10 cellular contexts compared by ENCODE assay signal in genomic region chr22:39662677-39663034, GRCh38.
A peak's percentile ranks its signal among the peaks of the same experiment; 100 is the strongest.
DNase-seq lines count a peak whose midpoint lies in the region; ATAC-seq and TF ChIP-seq lines count a peak whose summit lies in the region.
"Had no signal": no experiment of that assay in that cellular context is flagged by ENCODE, and none has a peak within 500 bp of the region (broad histone marks: within the 10 kb centered on the region; RNA-seq: fewer than 3 reads in every experiment).

No MANE protein-coding gene starts in this region.

- no peak for DNase-seq in CD4-positive, CD25-positive, alpha-beta regulatory T cell
- DNase-seq in Calu3 (no peak), memory B cell (ENCODE audit: low spot score in 2 of 2) (no peak), NCI-H2081 treated with DMSO at 0.1 percent for 48 hours (lab: John Stamatoyannopoulos, UW) (no peak)
- DNase-seq in activated naive CD8-positive, alpha-beta T cell treated with anti-CD3 and anti-CD28 coated beads, Interleukin-2, amount 10 ng/mL, durations not matched to agents 7 days and 5 days = no peak
- DNase-seq: cortex of kidney, NCI-H524 treated with DMSO at 0.1 percent for 48 hours had no signal

- POLR2A ChIA-PET in activated naive CD8-positive, alpha-beta T cell treated with anti-CD3 and anti-CD28 coated beads, Interleukin-2, amount 10 ng/mL, durations not matched to agents 7 days and 5 days (lab: Charles Lee) = interaction anchor here (1.3 kb wide), 1 partner anchor 267 kb away, joined by 3 read pairs; no protein-coding TSS in a partner anchor

- H3K36me3 Mint-ChIP-seq in CD4-positive, CD25-positive, alpha-beta regulatory T cell = peaks cover 16% of the 10 kb centered on the region
- H3K36me3 Mint-ChIP-seq in Calu3 (ENCODE audit: insufficient read depth, unreplicated experiment) (peaks cover 7% of the 10 kb centered on the region), memory B cell (no peaks in the 10 kb centered on the region)
- H3K36me3 Mint-ChIP-seq in activated naive CD8-positive, alpha-beta T cell treated with anti-CD3 and anti-CD28 coated beads, Interleukin-2, amount 10 ng/mL, durations not matched to agents 7 days and 5 days = no peaks in the 10 kb centered on the region

- peaks cover 5% of the 10 kb centered on the region for H3K27me3 Mint-ChIP-seq in CD4-positive, CD25-positive, alpha-beta regulatory T cell
- H3K27me3 Mint-ChIP-seq in Calu3 (ENCODE audit: unreplicated experiment) (peaks cover 92% of the 10 kb centered on the region), memory B cell (peaks cover 27% of the 10 kb centered on the region)
- H3K27me3 Mint-ChIP-seq in activated naive CD8-positive, alpha-beta T cell treated with anti-CD3 and anti-CD28 coated beads, Interleukin-2, amount 10 ng/mL, durations not matched to agents 7 days and 5 days = peaks cover 23% of the 10 kb centered on the region

- peaks cover 0 to 60% (median 22%) of the 10 kb centered on the region in 4 donors for H3K4me1 Mint-ChIP-seq in CD4-positive, CD25-positive, alpha-beta regulatory T cell
- H3K4me1 Mint-ChIP-seq in Calu3 (ENCODE audit: low read depth, unreplicated experiment) = peaks cover 16% of the 10 kb centered on the region
- H3K4me1 Mint-ChIP-seq in activated naive CD8-positive, alpha-beta T cell treated with anti-CD3 and anti-CD28 coated beads, Interleukin-2, amount 10 ng/mL, durations not matched to agents 7 days and 5 days = peaks cover 19% of the 10 kb centered on the region
- H3K4me1 Mint-ChIP-seq in memory B cell = peaks cover 18% of the 10 kb centered on the region

- no peak overlapping the region for H3K4me3 ChIP-seq in CD4-positive, CD25-positive, alpha-beta regulatory T cell (ENCODE audit: low read depth, low read length)

- TF ChIP-seq CTCF in Calu3 (IDR thresholded peaks at IDR 0.05; ENCODE audit: unreplicated experiment) = no peak

- CTCF ChIA-PET in Calu3 (lab: Charles Lee) = no interaction called here

- no peaks in the 10 kb centered on the region for H3K27me3 ChIP-seq in CD4-positive, CD25-positive, alpha-beta regulatory T cell (ENCODE audit: control insufficient read depth, insufficient read depth, low read length)

- H3K9me3 ChIP-seq in CD4-positive, CD25-positive, alpha-beta regulatory T cell (ENCODE audit: control insufficient read depth in 2 of 2, low read length in 2 of 2) = no peaks in the 10 kb centered on the region

- H3K27ac Mint-ChIP-seq in CD4-positive, CD25-positive, alpha-beta regulatory T cell = no peak overlapping the region
- no peak overlapping the region for H3K27ac Mint-ChIP-seq in Calu3 (ENCODE audit: unreplicated experiment)
- no peak overlapping the region for H3K27ac Mint-ChIP-seq in activated naive CD8-positive, alpha-beta T cell treated with anti-CD3 and anti-CD28 coated beads, Interleukin-2, amount 10 ng/mL, durations not matched to agents 7 days and 5 days
- no peak overlapping the region for H3K27ac Mint-ChIP-seq in memory B cell

- H3K4me3 Mint-ChIP-seq in CD4-positive, CD25-positive, alpha-beta regulatory T cell = peak overlapping the region; percentile 62 to 78 (median 73)
- peak overlapping the region; percentile 55 for H3K4me3 Mint-ChIP-seq in Calu3 (ENCODE audit: low read depth, unreplicated experiment)
- H3K4me3 Mint-ChIP-seq in activated naive CD8-positive, alpha-beta T cell treated with anti-CD3 and anti-CD28 coated beads, Interleukin-2, amount 10 ng/mL, durations not matched to agents 7 days and 5 days = peak overlapping the region; percentile 64
- peak overlapping the region; percentile 59 for H3K4me3 Mint-ChIP-seq in memory B cell

- peaks cover 0 to 2% (median 0%) of the 10 kb centered on the region in 7 donors for H3K9me3 Mint-ChIP-seq in CD4-positive, CD25-positive, alpha-beta regulatory T cell
- H3K9me3 Mint-ChIP-seq in Calu3 (ENCODE audit: low read depth, unreplicated experiment) (no peaks in the 10 kb centered on the region), memory B cell (no peaks in the 10 kb centered on the region)
- no peaks in the 10 kb centered on the region for H3K9me3 Mint-ChIP-seq in activated naive CD8-positive, alpha-beta T cell treated with anti-CD3 and anti-CD28 coated beads, Interleukin-2, amount 10 ng/mL, durations not matched to agents 7 days and 5 days

- no peak overlapping the region for H3K27ac ChIP-seq in CD4-positive, CD25-positive, alpha-beta regulatory T cell (ENCODE audit: insufficient read depth, low read length, poor library complexity, severe bottlenecking)

- H3K36me3 ChIP-seq in CD4-positive, CD25-positive, alpha-beta regulatory T cell (ENCODE audit: control insufficient read depth, insufficient read depth, low read length) = no peaks in the 10 kb centered on the region

- no peak for ATAC-seq in CD4-positive, CD25-positive, alpha-beta regulatory T cell (ENCODE audit: low read depth in 2 of 2)
- ATAC-seq in activated naive CD8-positive, alpha-beta T cell treated with anti-CD3 and anti-CD28 coated beads, Interleukin-2, amount 10 ng/mL, durations not matched to agents 7 days and 5 days (ENCODE audit: low read depth) = no peak
- ATAC-seq in memory B cell (ENCODE audit: low read depth) (no peak), HG02642 (IDR thresholded peaks at IDR 0.05; ENCODE audit: poor library complexity, unreplicated experiment) (no peak), GM21825 (IDR thresholded peaks at IDR 0.05; ENCODE audit: unreplicated experiment) (no peak)
- ATAC-seq: left cardiac atrium had no signal

- BruUV-seq in Calu3 (replicated peaks; lab: Mats Ljungman, UMichigan) = no TSS peak

- H3K4me1 ChIP-seq in CD4-positive, CD25-positive, alpha-beta regulatory T cell (ENCODE audit: control insufficient read depth, insufficient read depth, low read length, poor library complexity, severe bottlenecking) = peaks cover 38% of the 10 kb centered on the region

- intact Hi-C loops in Calu3 (cut with micrococcal nuclease; ENCODE audit: unreplicated experiment) = no loop called here
